Comparison of ENCODE assay signal across 10 cellular contexts in the genomic region with DNA sequence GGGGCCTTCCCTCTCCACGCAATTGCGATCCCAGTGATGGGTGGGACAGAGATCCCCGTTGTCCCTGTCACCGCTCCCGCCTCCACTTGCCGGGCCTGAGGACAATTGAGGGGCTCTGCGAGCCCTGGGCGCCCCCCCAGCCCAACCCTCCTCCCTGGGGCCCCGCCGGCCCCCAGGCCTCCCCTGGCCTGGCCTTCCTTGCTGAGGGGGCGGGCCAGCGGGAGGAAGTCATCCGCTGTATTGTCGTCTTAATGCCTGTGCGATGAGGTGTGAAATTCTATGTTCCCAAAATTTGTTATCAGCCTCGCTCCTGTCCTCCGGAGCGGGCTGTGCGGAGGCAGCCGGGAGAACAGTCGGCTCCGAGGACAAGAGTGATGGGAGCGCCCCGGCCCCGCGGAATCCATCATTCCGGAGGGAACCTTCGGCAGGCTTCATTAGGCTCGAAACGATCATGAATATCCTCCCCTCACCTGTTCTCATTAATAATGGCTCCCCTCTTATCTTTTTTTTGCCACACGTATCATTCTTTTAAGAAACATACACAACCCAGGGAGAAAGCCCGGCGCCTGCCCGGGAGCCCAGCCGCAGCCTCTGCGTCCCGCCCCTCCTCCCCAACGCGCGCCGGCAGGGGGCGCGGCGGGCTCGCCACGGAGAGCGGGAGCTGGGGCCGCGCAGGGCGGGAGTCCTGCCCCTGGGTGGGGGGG. TPM values are rescaled to one million over a fixed set of nuclear protein-coding genes. Genes with fewer than 3 reads are reported as not detected.
DNase-seq lines count a peak whose midpoint lies in the region; ATAC-seq and TF ChIP-seq lines count a peak whose summit lies in the region.
"Had no signal": no experiment of that assay in that cellular context is flagged by ENCODE, and none has a peak within 500 bp of the region (broad histone marks: within the 10 kb centered on the region; RNA-seq: fewer than 3 reads in every experiment).

No MANE protein-coding gene starts in this region.

- intact Hi-C loops in esophagus squamous epithelium (cut with DNase I), result no loop called here

- H3K4ac ChIP-seq in neuronal stem cell (ENCODE audit: low read length), result peak overlapping the region; percentile 67

- H3K27ac ChIP-seq in BLaER1 treated with 17β-estradiol and CSF1 and Interleukin-3, amounts not matched to agents 10 nM and 100 nM, result no peak overlapping the region
- H3K27ac ChIP-seq in MM.1S (ENCODE audit: low read length), result no peak overlapping the region
- no peak overlapping the region for H3K27ac ChIP-seq in esophagus squamous epithelium
- peak overlapping the region; percentile 86 for H3K27ac ChIP-seq in neuronal stem cell (replicated peaks; ENCODE audit: low read length)

- peaks cover 1% of the 10 kb centered on the region for H3K79me1 ChIP-seq in neuronal stem cell (ENCODE audit: low read depth, low read length)

- H3K14ac ChIP-seq in neuronal stem cell (ENCODE audit: low read length), result no peak overlapping the region

- TF ChIP-seq CTCF in MM.1S (IDR thresholded peaks at IDR 0.05; ENCODE audit: low read length) (peak; percentile 38), esophagus squamous epithelium (IDR thresholded peaks at IDR 0.05) (peak in 4 of 6 experiments; percentile 34 to 76 (median 56))

- peak overlapping the region; percentile 98 for H4K8ac ChIP-seq in neuronal stem cell (ENCODE audit: low read depth, low read length)

- H3K23ac ChIP-seq in neuronal stem cell (ENCODE audit: low read depth, low read length, poor library complexity), result peak overlapping the region; percentile 87

- H2BK5ac ChIP-seq in neuronal stem cell (ENCODE audit: low read length), result peak overlapping the region; percentile 99

- peak overlapping the region; percentile 100 for H3K18ac ChIP-seq in neuronal stem cell (ENCODE audit: low read length)

- peaks cover 31 to 66% (median 47%) of the 10 kb centered on the region in 11 experiments; a peak in 21 of 22 replicates for H3K27me3 ChIP-seq in BLaER1 treated with 17β-estradiol and CSF1 and Interleukin-3, amounts not matched to agents 10 nM and 100 nM
- peaks cover 30% of the 10 kb centered on the region for H3K27me3 ChIP-seq in MM.1S (replicated peaks; ENCODE audit: insufficient read depth, low read length)
- peaks cover 0 to 44% (median 2%) of the 10 kb centered on the region in 4 donors for H3K27me3 ChIP-seq in esophagus squamous epithelium
- peaks cover 0 to 31% (median 0%) of the 10 kb centered on the region in 3 experiments for H3K27me3 ChIP-seq in neuronal stem cell (ENCODE audit: control insufficient read depth in 3 of 3, insufficient read depth in 3 of 3, low read depth in 1 of 3, low read length in 3 of 3)

- WGBS in esophagus squamous epithelium, 2 donors, result 11 to 32% methylated on average over 14 to 27 of the region's 50 CpGs
- WGBS in neuronal stem cell (ENCODE audit: extremely low coverage in 2 of 2, insufficient read length in 2 of 2, insufficient replicate concordance in 1 of 2), 2 donors, result no CpG with 5 or more reads among the region's 50 CpGs

- H3F3A ChIP-seq in MM.1S (ENCODE audit: insufficient read depth, low read length), result no peaks in the 10 kb centered on the region

- H3K79me2 ChIP-seq in MM.1S (ENCODE audit: low read length), result no peaks in the 10 kb centered on the region

- peak overlapping the region; percentile 99 for H2BK120ac ChIP-seq in neuronal stem cell (ENCODE audit: low read depth, low read length)

- H3K9me2 ChIP-seq in MM.1S (replicated peaks; ENCODE audit: insufficient read depth, low read length), result no peaks in the 10 kb centered on the region

- peak overlapping the region; percentile 92 for H2BK15ac ChIP-seq in neuronal stem cell (ENCODE audit: low read length)

- peaks cover 0 to 30% (median 0%) of the 10 kb centered on the region in 11 experiments; a peak in 8 of 22 replicates for H4K20me1 ChIP-seq in BLaER1 treated with 17β-estradiol and CSF1 and Interleukin-3, amounts not matched to agents 10 nM and 100 nM
- H4K20me1 ChIP-seq in MM.1S (ENCODE audit: insufficient read depth, low read length), result no peaks in the 10 kb centered on the region

- no peaks in the 10 kb centered on the region for H3K9me3 ChIP-seq in BLaER1 treated with 17β-estradiol and CSF1 and Interleukin-3, amounts not matched to agents 10 nM and 100 nM (replicated peaks in 1 of 11)
- H3K9me3 ChIP-seq in MM.1S (replicated peaks; ENCODE audit: insufficient read depth, low read length), result no peaks in the 10 kb centered on the region
- no peaks in the 10 kb centered on the region for H3K9me3 ChIP-seq in esophagus squamous epithelium
- H3K9me3 ChIP-seq in neuronal stem cell (replicated peaks in 1 of 2; ENCODE audit: control insufficient read depth in 2 of 2, insufficient read depth in 1 of 2, low read depth in 1 of 2, low read length in 2 of 2), result peaks cover 0 to 3% of the 10 kb centered on the region in 2 donors

- H2BK12ac ChIP-seq in neuronal stem cell (ENCODE audit: low read length), result peak overlapping the region; percentile 100

- DNase-seq in MM.1S (no peak), esophagus squamous epithelium (lab: John Stamatoyannopoulos, UW) (no peak), neuronal stem cell (ENCODE audit: low spot score) (no peak), midbrain (lab: John Stamatoyannopoulos, UW) (no peak), A172 (ENCODE audit: low spot score) (no peak)
- DNase-seq: naive B cell had no signal

- ATAC-seq in GM18858 (IDR thresholded peaks at IDR 0.05; ENCODE audit: unreplicated experiment) (no peak), GM18505 (IDR thresholded peaks at IDR 0.05; ENCODE audit: unreplicated experiment) (no peak)

- no peak for TF ChIP-seq POLR2A in esophagus squamous epithelium (IDR thresholded peaks at IDR 0.05)
- TF ChIP-seq POLR2A in GM18505 (IDR thresholded peaks at IDR 0.05; ENCODE audit: borderline replicate concordance, extremely low read depth, insufficient read depth, insufficient read length), result no peak

- peak overlapping the region; percentile 65 to 99 (median 92) for H3K4me2 ChIP-seq in BLaER1 treated with 17β-estradiol and CSF1 and Interleukin-3, amounts not matched to agents 10 nM and 100 nM
- H3K4me2 ChIP-seq in MM.1S (ENCODE audit: low read depth, low read length) (no peak overlapping the region), neuronal stem cell (ENCODE audit: insufficient read depth, low read length, poor library complexity, severe bottlenecking) (peak overlapping the region; percentile 48)

- H3K4me1 ChIP-seq in BLaER1 treated with 17β-estradiol and CSF1 and Interleukin-3, amounts not matched to agents 10 nM and 100 nM, result peaks cover 56 to 69% (median 64%) of the 10 kb centered on the region in 10 experiments
- no peaks in the 10 kb centered on the region for H3K4me1 ChIP-seq in MM.1S (ENCODE audit: low read length)
- peaks cover 6 to 48% (median 25%) of the 10 kb centered on the region in 3 donors for H3K4me1 ChIP-seq in esophagus squamous epithelium
- peaks cover 29 to 33% of the 10 kb centered on the region in 2 donors for H3K4me1 ChIP-seq in neuronal stem cell (ENCODE audit: control insufficient read depth in 2 of 2, insufficient read depth in 1 of 2, low read depth in 1 of 2, low read length in 2 of 2)

- peak overlapping the region; percentile 100 for H2AK5ac ChIP-seq in neuronal stem cell (ENCODE audit: low read depth, low read length)

- peak overlapping the region in 3 of 11 experiments; percentile 3 to 60 (median 45); a peak in 1 of 22 replicates for H3K9ac ChIP-seq in BLaER1 treated with 17β-estradiol and CSF1 and Interleukin-3, amounts not matched to agents 10 nM and 100 nM
- H3K9ac ChIP-seq in MM.1S (ENCODE audit: low read length), result no peak overlapping the region
- peak overlapping the region; percentile 74 for H3K9ac ChIP-seq in neuronal stem cell (ENCODE audit: low read depth, low read length, poor library complexity)

- peak overlapping the region; percentile 88 for H4K91ac ChIP-seq in neuronal stem cell (ENCODE audit: low read depth, low read length, poor library complexity)

- H2AFZ ChIP-seq in MM.1S (ENCODE audit: low read length), result no peak overlapping the region
- peak overlapping the region; percentile 65 for H2AFZ ChIP-seq in neuronal stem cell (ENCODE audit: low read length)

- H3K36me3 ChIP-seq in BLaER1 treated with 17β-estradiol and CSF1 and Interleukin-3, amounts not matched to agents 10 nM and 100 nM, result no peaks in the 10 kb centered on the region
- no peaks in the 10 kb centered on the region for H3K36me3 ChIP-seq in MM.1S (replicated peaks; ENCODE audit: insufficient read depth, low read length)
- H3K36me3 ChIP-seq in esophagus squamous epithelium, result no peaks in the 10 kb centered on the region
- H3K36me3 ChIP-seq in neuronal stem cell (replicated peaks in 1 of 2; ENCODE audit: control insufficient read depth in 2 of 2, insufficient read depth in 2 of 2, low read length in 2 of 2), result peaks cover 0 to 1% of the 10 kb centered on the region in 2 donors

- peak overlapping the region in 1 of 10 experiments; percentile 10; a peak in 1 of 20 replicates for H3K4me3 ChIP-seq in BLaER1 treated with 17β-estradiol and CSF1 and Interleukin-3, amounts not matched to agents 10 nM and 100 nM
- H3K4me3 ChIP-seq in MM.1S (ENCODE audit: low read length) (no peak overlapping the region), esophagus squamous epithelium (peak overlapping the region in 3 of 4 donors; percentile 17 to 50 (median 27)), neuronal stem cell (ENCODE audit: low read length in 2 of 2) (no peak overlapping the region)

RNA-seq across cellular contexts. Expression of a gene that starts 17.3 kb away (rescaled TPM):
- total RNA-seq in esophagus squamous epithelium, result not detected
- 6,496 TPM for polyA plus RNA-seq in neuronal stem cell (2013, experiment 1 of 2)
- polyA plus RNA-seq in neuronal stem cell (2013, experiment 2 of 2), result 6,408 TPM
- not detected in 2 replicates for total RNA-seq in A172 (2014; rRNA removed; shearing (Covaris generic))
- total RNA-seq: M059J had no signal

Comparison
In these comparisons a context has a peak if more than half of its experiments do, and no peak if none do; other contexts are left out.
1. H3K4me3 ChIP-seq: peak in esophagus squamous epithelium (3 of 4); none in MM.1S (single experiment) and neuronal stem cell (0 of 2).